9 cellular contexts compared by ENCODE assay signal in genomic region chr20:62972270-62973032, GRCh38. TPM values are rescaled to one million over a fixed set of nuclear protein-coding genes. Genes with fewer than 3 reads are reported as not detected.
A peak's percentile ranks its signal among the peaks of the same experiment; 100 is the strongest.
DNase-seq lines count a peak whose midpoint lies in the region; ATAC-seq and TF ChIP-seq lines count a peak whose summit lies in the region.
"Had no signal": no experiment of that assay in that cellular context is flagged by ENCODE, and none has a peak within 500 bp of the region (broad histone marks: within the 10 kb centered on the region; RNA-seq: fewer than 3 reads in every experiment).

No MANE protein-coding gene starts in this region.

- H4K20me1 ChIP-seq in neural progenitor cell (ENCODE audit: low read depth): peaks cover 8% of the 10 kb centered on the region

- H2AFZ ChIP-seq in neural progenitor cell (replicated peaks): no peak overlapping the region

- H3K9ac ChIP-seq in neural progenitor cell: no peak overlapping the region

- peaks cover 40% of the 10 kb centered on the region for H3K27me3 Mint-ChIP-seq in neural progenitor cell (ENCODE audit: insufficient read depth, low read depth)
- H3K27me3 Mint-ChIP-seq in stimulated activated naive CD8-positive, alpha-beta T cell treated with anti-CD3 and anti-CD28 coated beads, Interleukin-15, amount 100 ng/mL, for 72 hours: peaks cover 61% of the 10 kb centered on the region

- H3K4me2 ChIP-seq in neural progenitor cell: peak overlapping the region; percentile 77

- peaks cover 79% of the 10 kb centered on the region for H3K27me3 ChIP-seq in RWPE2 (ENCODE audit: insufficient read depth, poor library complexity, severe bottlenecking)
- H3K27me3 ChIP-seq in neural progenitor cell: peaks cover 58% of the 10 kb centered on the region

- no peak overlapping the region for H3K27ac ChIP-seq in RWPE2 (ENCODE audit: poor library complexity, severe bottlenecking)
- H3K27ac ChIP-seq in neural progenitor cell: no peak overlapping the region

- DNase-seq in CD1c-positive myeloid dendritic cell (ENCODE audit: extremely low spot score): peak; percentile 89
- DNase-seq in LHCN-M2 (ENCODE audit: low read depth): peak; percentile 64
- peak; percentile 97 for DNase-seq in RWPE2 (ENCODE audit: low spot score)
- peak; percentile 73 for DNase-seq in activated T-helper 9 cell treated with anti-CD3 and anti-CD28 coated beads, Interleukin-2, amount 50 U/mL, for 16 hours (ENCODE audit: low read depth)
- DNase-seq in foreskin fibroblast: peak; percentile 71 to 92
- DNase-seq in neural progenitor cell (ENCODE audit: low spot score): peak; percentile 93
- DNase-seq in stimulated activated naive CD8-positive, alpha-beta T cell treated with anti-CD3 and anti-CD28 coated beads, Interleukin-15, amount 100 ng/mL, for 72 hours: peak; percentile 84 to 87

- H3K4me3 ChIP-seq in RWPE2 (ENCODE audit: severe bottlenecking) (no peak overlapping the region), foreskin fibroblast (ENCODE audit: low read depth in 1 of 2, low read length in 2 of 2) (peak overlapping the region in 1 of 2 donors; percentile 34), neural progenitor cell (peak overlapping the region; percentile 36)

- H3F3A ChIP-seq in neural progenitor cell (ENCODE audit: low read depth): peaks cover 6% of the 10 kb centered on the region

- H3K4me1 Mint-ChIP-seq in neural progenitor cell: peaks cover 28% of the 10 kb centered on the region
- H3K4me1 Mint-ChIP-seq in stimulated activated naive CD8-positive, alpha-beta T cell treated with anti-CD3 and anti-CD28 coated beads, Interleukin-15, amount 100 ng/mL, for 72 hours: peaks cover 28% of the 10 kb centered on the region

- no peaks in the 10 kb centered on the region for H3K4me1 ChIP-seq in RWPE2 (ENCODE audit: insufficient read depth, poor library complexity, severe bottlenecking)
- peaks cover 11% of the 10 kb centered on the region for H3K4me1 ChIP-seq in neural progenitor cell

- H3K36me3 Mint-ChIP-seq in neural progenitor cell: no peaks in the 10 kb centered on the region

- H3K9me3 Mint-ChIP-seq in neural progenitor cell: no peaks in the 10 kb centered on the region
- no peaks in the 10 kb centered on the region for H3K9me3 Mint-ChIP-seq in stimulated activated naive CD8-positive, alpha-beta T cell treated with anti-CD3 and anti-CD28 coated beads, Interleukin-15, amount 100 ng/mL, for 72 hours

- H3K4me3 Mint-ChIP-seq in neural progenitor cell: peak overlapping the region; percentile 72
- H3K4me3 Mint-ChIP-seq in stimulated activated naive CD8-positive, alpha-beta T cell treated with anti-CD3 and anti-CD28 coated beads, Interleukin-15, amount 100 ng/mL, for 72 hours: peak overlapping the region; percentile 58 to 75

- H3K36me3 ChIP-seq in RWPE2 (ENCODE audit: low read depth) (no peaks in the 10 kb centered on the region), neural progenitor cell (no peaks in the 10 kb centered on the region)

- H3K9me3 ChIP-seq in RWPE2 (ENCODE audit: severe bottlenecking) (no peaks in the 10 kb centered on the region), neural progenitor cell (ENCODE audit: low read depth) (no peaks in the 10 kb centered on the region)

- TF ChIP-seq CTCF in RWPE2 (IDR thresholded peaks at IDR 0.05; ENCODE audit: poor library complexity, severe bottlenecking) (peak; percentile 98), foreskin fibroblast (IDR thresholded peaks at IDR 0.05; ENCODE audit: low read depth, low read length) (peak; percentile 76), neural progenitor cell (IDR thresholded peaks at IDR 0.05) (peak; percentile 80)

- no peak overlapping the region for H3K27ac Mint-ChIP-seq in neural progenitor cell
- H3K27ac Mint-ChIP-seq in stimulated activated naive CD8-positive, alpha-beta T cell treated with anti-CD3 and anti-CD28 coated beads, Interleukin-15, amount 100 ng/mL, for 72 hours: no peak overlapping the region

- H3K79me2 ChIP-seq in neural progenitor cell (ENCODE audit: low read depth): no peaks in the 10 kb centered on the region

- peak; percentile 44 for ATAC-seq in GM19468 (IDR thresholded peaks at IDR 0.05; ENCODE audit: extremely low read depth, unreplicated experiment)
- peak; percentile 92 for ATAC-seq in RWPE2 (ENCODE audit: low read depth)
- peak; percentile 91 for ATAC-seq in stimulated activated naive CD8-positive, alpha-beta T cell treated with anti-CD3 and anti-CD28 coated beads, Interleukin-15, amount 100 ng/mL, for 72 hours

RNA-seq across cellular contexts. Expression of gene SLC17A9, which starts 19.9 kb away (rescaled TPM):
- not detected in 2 replicates for total RNA-seq in LHCN-M2 (2014; rRNA removed)
- not detected for polyA plus RNA-seq in LHCN-M2 (2012)
- 0.17 and 0.74 TPM in 2 replicates for total RNA-seq in neural progenitor cell (ENCODE audit: low replicate concordance)

RNA-seq across cellular contexts. Expression of gene BHLHE23, which starts 34.3 kb away (rescaled TPM):
- total RNA-seq in LHCN-M2 (2014; rRNA removed): not detected in 2 replicates
- polyA plus RNA-seq in LHCN-M2 (2012): not detected
- total RNA-seq in neural progenitor cell (ENCODE audit: low replicate concordance): 0.22 TPM in 1 of 2 replicates, not detected in the other
- total RNA-seq: T-helper 2 cell treated with Interferon-gamma antibody and Interleukin-4, amounts not matched to agents 100 ng/mL and 5 ng/mL, for 36 hours had no signal

RNA-seq across cellular contexts. Expression of gene GID8, which starts 34.5 kb away (rescaled TPM):
- total RNA-seq in LHCN-M2 (2014; rRNA removed) (20.3 and 23.5 TPM in 2 replicates), neural progenitor cell (ENCODE audit: low replicate concordance) (48.7 and 50.0 TPM in 2 replicates)
- 17.8 TPM for polyA plus RNA-seq in LHCN-M2 (2012)

RNA-seq across cellular contexts. Expression of gene DIDO1, which starts 46.1 kb away (rescaled TPM):
- total RNA-seq in LHCN-M2 (2014; rRNA removed) (29.0 and 33.1 TPM in 2 replicates), neural progenitor cell (ENCODE audit: low replicate concordance) (64.5 and 68.5 TPM in 2 replicates)
- polyA plus RNA-seq in LHCN-M2 (2012): 13.9 TPM
